Comparison of ENCODE assay signal across 1 cellular context in the genomic region with DNA sequence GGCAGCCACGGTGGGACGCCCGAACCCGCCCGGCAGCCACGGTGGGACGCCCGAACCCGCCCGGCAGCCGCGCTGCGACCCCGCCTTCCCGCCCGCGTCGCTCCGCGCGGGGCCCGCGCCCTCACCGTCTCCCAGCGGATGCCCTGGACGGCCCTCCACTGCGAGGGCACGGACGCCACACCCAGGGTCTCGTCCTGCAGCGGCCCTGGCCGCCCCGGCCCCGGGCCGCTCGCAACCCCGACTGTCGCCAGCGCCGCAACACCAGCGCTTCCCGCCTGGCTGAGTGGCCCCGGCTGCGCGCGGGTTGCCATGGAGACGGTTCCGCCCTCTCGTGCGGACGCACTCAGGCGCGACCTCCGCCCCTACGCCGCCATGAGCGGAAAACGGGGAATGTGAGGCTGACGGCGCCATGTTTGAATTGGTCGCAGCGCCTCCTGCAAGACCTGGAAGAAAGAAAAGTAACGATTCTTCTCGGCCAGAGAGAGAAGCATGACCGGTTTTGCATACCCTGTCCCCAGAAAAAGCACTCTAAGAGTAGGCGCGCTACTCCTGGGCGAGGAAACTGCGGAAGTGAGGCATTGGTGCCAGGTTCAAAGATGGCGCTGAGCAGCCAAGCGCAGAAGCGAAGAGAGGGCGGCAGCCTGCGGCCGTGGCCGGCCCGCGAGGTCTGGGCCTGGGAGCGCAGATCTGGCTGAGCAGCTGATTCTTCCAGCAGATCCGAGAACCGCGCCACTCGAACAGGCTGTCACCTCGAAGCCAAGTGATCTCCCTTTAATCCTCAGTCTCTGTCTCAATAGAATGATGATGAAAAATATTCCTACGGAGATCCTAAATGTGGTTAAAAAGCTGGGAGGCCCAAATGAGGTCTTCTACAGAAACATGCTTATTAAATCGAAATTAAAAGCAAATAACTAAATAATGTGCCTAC.
A peak's percentile ranks its signal among the peaks of the same experiment; 100 is the strongest.
TF ChIP-seq lines count a peak whose summit lies in the region.

DYNC2I2 (minus strand) TSS at position 432 of the 928 bp plus-strand sequence; CDS start at position 311, 121 bp downstream.

TF ChIP-seq in HepG2, 621 proteins besides CTCF, POLR2A, EP300 and RAD21 (continued from another document and continues in another):
- TF ChIP-seq, protein P1, sequence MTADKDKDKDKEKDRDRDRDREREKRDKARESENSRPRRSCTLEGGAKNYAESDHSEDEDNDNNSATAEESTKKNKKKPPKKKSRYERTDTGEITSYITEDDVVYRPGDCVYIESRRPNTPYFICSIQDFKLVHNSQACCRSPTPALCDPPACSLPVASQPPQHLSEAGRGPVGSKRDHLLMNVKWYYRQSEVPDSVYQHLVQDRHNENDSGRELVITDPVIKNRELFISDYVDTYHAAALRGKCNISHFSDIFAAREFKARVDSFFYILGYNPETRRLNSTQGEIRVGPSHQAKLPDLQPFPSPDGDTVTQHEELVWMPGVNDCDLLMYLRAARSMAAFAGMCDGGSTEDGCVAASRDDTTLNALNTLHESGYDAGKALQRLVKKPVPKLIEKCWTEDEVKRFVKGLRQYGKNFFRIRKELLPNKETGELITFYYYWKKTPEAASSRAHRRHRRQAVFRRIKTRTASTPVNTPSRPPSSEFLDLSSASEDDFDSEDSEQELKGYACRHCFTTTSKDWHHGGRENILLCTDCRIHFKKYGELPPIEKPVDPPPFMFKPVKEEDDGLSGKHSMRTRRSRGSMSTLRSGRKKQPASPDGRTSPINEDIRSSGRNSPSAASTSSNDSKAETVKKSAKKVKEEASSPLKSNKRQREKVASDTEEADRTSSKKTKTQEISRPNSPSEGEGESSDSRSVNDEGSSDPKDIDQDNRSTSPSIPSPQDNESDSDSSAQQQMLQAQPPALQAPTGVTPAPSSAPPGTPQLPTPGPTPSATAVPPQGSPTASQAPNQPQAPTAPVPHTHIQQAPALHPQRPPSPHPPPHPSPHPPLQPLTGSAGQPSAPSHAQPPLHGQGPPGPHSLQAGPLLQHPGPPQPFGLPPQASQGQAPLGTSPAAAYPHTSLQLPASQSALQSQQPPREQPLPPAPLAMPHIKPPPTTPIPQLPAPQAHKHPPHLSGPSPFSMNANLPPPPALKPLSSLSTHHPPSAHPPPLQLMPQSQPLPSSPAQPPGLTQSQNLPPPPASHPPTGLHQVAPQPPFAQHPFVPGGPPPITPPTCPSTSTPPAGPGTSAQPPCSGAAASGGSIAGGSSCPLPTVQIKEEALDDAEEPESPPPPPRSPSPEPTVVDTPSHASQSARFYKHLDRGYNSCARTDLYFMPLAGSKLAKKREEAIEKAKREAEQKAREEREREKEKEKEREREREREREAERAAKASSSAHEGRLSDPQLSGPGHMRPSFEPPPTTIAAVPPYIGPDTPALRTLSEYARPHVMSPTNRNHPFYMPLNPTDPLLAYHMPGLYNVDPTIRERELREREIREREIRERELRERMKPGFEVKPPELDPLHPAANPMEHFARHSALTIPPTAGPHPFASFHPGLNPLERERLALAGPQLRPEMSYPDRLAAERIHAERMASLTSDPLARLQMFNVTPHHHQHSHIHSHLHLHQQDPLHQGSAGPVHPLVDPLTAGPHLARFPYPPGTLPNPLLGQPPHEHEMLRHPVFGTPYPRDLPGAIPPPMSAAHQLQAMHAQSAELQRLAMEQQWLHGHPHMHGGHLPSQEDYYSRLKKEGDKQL (CRISPR knock-in tag; IDR thresholded peaks at IDR 0.05; ENCODE audit: low read depth): no peak
- TF ChIP-seq ZNF615 (CRISPR knock-in tag; IDR thresholded peaks at IDR 0.05; ENCODE audit: borderline replicate concordance) (no peak), SOX6 (IDR thresholded peaks at IDR 0.05) (no peak), SOX6 (CRISPR knock-in tag; IDR thresholded peaks at IDR 0.05) (peak; percentile 57), ZNF142 (CRISPR knock-in tag; IDR thresholded peaks at IDR 0.05) (peak; percentile 65; the same call in 1 of the 2 replicates), ZNF251 (CRISPR knock-in tag; IDR thresholded peaks at IDR 0.05) (no peak), ZNF432 (CRISPR knock-in tag; IDR thresholded peaks at IDR 0.05; ENCODE audit: borderline replicate concordance) (no peak), E2F5 (CRISPR knock-in tag; conservative IDR thresholded peaks at IDR 0.05) (peak; percentile 90), POLR2G (IDR thresholded peaks at IDR 0.05; ENCODE audit: low read depth, low read length) (peak; percentile 92), TFDP1 (CRISPR knock-in tag; IDR thresholded peaks at IDR 0.05; ENCODE audit: borderline replicate concordance) (peak; percentile 93), KDM2A (CRISPR knock-in tag; IDR thresholded peaks at IDR 0.05; ENCODE audit: borderline replicate concordance, low read depth) (peak; percentile 89), YEATS4 (CRISPR knock-in tag; IDR thresholded peaks at IDR 0.05; ENCODE audit: borderline replicate concordance) (peak; percentile 96), ZNF331 (CRISPR knock-in tag; IDR thresholded peaks at IDR 0.05) (peak; percentile 24; the same call in 1 of the 2 replicates), ZNF552 (CRISPR knock-in tag; IDR thresholded peaks at IDR 0.05; ENCODE audit: borderline replicate concordance) (peak; percentile 63; the same call in 1 of the 2 replicates), ZNF205 (CRISPR knock-in tag; IDR thresholded peaks at IDR 0.05) (peak; percentile 77), MAFF (IDR thresholded peaks at IDR 0.05; ENCODE audit: low read depth, low read length) (no peak), LCORL (IDR thresholded peaks at IDR 0.05) (0 out of 2 replicates have a peak, but pooled peaks have one; percentile 24), LCORL (CRISPR knock-in tag; IDR thresholded peaks at IDR 0.05) (peak; percentile 48; the same call in 1 of the 2 replicates), PLRG1 (conservative IDR thresholded peaks at IDR 0.05) (no peak)
- TF ChIP-seq, protein P2, sequence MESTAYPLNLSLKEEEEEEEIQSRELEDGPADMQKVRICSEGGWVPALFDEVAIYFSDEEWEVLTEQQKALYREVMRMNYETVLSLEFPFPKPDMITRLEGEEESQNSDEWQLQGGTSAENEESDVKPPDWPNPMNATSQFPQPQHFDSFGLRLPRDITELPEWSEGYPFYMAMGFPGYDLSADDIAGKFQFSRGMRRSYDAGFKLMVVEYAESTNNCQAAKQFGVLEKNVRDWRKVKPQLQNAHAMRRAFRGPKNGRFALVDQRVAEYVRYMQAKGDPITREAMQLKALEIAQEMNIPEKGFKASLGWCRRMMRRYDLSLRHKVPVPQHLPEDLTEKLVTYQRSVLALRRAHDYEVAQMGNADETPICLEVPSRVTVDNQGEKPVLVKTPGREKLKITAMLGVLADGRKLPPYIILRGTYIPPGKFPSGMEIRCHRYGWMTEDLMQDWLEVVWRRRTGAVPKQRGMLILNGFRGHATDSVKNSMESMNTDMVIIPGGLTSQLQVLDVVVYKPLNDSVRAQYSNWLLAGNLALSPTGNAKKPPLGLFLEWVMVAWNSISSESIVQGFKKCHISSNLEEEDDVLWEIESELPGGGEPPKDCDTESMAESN (CRISPR knock-in tag; conservative IDR thresholded peaks at IDR 0.05): peak; percentile 94
- TF ChIP-seq, protein P3, sequence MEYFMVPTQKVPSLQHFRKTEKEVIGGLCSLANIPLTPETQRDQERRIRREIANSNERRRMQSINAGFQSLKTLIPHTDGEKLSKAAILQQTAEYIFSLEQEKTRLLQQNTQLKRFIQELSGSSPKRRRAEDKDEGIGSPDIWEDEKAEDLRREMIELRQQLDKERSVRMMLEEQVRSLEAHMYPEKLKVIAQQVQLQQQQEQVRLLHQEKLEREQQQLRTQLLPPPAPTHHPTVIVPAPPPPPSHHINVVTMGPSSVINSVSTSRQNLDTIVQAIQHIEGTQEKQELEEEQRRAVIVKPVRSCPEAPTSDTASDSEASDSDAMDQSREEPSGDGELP (IDR thresholded peaks at IDR 0.05; ENCODE audit: borderline replicate concordance, low read depth): peak; percentile 61; the same call in 1 of the 2 replicates
- TF ChIP-seq, protein P4, sequence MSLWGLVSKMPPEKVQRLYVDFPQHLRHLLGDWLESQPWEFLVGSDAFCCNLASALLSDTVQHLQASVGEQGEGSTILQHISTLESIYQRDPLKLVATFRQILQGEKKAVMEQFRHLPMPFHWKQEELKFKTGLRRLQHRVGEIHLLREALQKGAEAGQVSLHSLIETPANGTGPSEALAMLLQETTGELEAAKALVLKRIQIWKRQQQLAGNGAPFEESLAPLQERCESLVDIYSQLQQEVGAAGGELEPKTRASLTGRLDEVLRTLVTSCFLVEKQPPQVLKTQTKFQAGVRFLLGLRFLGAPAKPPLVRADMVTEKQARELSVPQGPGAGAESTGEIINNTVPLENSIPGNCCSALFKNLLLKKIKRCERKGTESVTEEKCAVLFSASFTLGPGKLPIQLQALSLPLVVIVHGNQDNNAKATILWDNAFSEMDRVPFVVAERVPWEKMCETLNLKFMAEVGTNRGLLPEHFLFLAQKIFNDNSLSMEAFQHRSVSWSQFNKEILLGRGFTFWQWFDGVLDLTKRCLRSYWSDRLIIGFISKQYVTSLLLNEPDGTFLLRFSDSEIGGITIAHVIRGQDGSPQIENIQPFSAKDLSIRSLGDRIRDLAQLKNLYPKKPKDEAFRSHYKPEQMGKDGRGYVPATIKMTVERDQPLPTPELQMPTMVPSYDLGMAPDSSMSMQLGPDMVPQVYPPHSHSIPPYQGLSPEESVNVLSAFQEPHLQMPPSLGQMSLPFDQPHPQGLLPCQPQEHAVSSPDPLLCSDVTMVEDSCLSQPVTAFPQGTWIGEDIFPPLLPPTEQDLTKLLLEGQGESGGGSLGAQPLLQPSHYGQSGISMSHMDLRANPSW (CRISPR knock-in tag; IDR thresholded peaks at IDR 0.05; ENCODE audit: borderline replicate concordance): no peak
- TF ChIP-seq, protein P5, sequence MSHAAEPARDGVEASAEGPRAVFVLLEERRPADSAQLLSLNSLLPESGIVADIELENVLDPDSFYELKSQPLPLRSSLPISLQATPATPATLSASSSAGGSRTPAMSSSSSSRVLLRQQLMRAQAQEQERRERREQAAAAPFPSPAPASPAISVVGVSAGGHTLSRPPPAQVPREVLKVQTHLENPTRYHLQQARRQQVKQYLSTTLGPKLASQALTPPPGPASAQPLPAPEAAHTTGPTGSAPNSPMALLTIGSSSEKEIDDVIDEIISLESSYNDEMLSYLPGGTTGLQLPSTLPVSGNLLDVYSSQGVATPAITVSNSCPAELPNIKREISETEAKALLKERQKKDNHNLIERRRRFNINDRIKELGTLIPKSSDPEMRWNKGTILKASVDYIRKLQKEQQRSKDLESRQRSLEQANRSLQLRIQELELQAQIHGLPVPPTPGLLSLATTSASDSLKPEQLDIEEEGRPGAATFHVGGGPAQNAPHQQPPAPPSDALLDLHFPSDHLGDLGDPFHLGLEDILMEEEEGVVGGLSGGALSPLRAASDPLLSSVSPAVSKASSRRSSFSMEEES (CRISPR knock-in tag; IDR thresholded peaks at IDR 0.05): peak; percentile 68
- TF ChIP-seq, protein P6, sequence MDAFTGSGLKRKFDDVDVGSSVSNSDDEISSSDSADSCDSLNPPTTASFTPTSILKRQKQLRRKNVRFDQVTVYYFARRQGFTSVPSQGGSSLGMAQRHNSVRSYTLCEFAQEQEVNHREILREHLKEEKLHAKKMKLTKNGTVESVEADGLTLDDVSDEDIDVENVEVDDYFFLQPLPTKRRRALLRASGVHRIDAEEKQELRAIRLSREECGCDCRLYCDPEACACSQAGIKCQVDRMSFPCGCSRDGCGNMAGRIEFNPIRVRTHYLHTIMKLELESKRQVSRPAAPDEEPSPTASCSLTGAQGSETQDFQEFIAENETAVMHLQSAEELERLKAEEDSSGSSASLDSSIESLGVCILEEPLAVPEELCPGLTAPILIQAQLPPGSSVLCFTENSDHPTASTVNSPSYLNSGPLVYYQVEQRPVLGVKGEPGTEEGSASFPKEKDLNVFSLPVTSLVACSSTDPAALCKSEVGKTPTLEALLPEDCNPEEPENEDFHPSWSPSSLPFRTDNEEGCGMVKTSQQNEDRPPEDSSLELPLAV (CRISPR knock-in tag; conservative IDR thresholded peaks at IDR 0.05; ENCODE audit: low read depth): 0 out of 2 replicates have a peak, but pooled peaks have one; percentile 40
